Comparison of ENCODE assay signal across 14 cellular contexts in genomic region chr7:121832347-121832746, GRCh38. TPM values are rescaled to one million over a fixed set of nuclear protein-coding genes. Genes with fewer than 3 reads are reported as not detected.
A peak's percentile ranks its signal among the peaks of the same experiment; 100 is the strongest.
DNase-seq lines count a peak whose midpoint lies in the region; TF ChIP-seq lines count a peak whose summit lies in the region.
"Had no signal": no experiment of that assay in that cellular context is flagged by ENCODE, and none has a peak within 500 bp of the region (broad histone marks: within the 10 kb centered on the region; RNA-seq: fewer than 3 reads in every experiment).

No MANE protein-coding gene starts in this region.

- no peak for TF ChIP-seq EP300 in sigmoid colon (IDR thresholded peaks at IDR 0.05)

- no peak overlapping the region for H3K27ac Mint-ChIP-seq in type B pancreatic cell
- H3K27ac Mint-ChIP-seq: activated CD8-positive, alpha-beta memory T cell treated with anti-CD3 and anti-CD28 coated beads, Interleukin-2, amount 10 ng/mL, durations not matched to agents 7 days and 5 days had no signal

- intact Hi-C loops in sigmoid colon (cut with DNase I) = no loop called here
- intact Hi-C loops in prostate gland (cut with DNase I) = no loop called here

- no peaks in the 10 kb centered on the region for H3K27me3 ChIP-seq in sigmoid colon
- no peaks in the 10 kb centered on the region for H3K27me3 ChIP-seq in prostate gland (replicated peaks; ENCODE audit: insufficient read depth)
- H3K27me3 ChIP-seq: BE2C had no signal

- no peaks in the 10 kb centered on the region for H3K4me1 ChIP-seq in sigmoid colon
- H3K4me1 ChIP-seq in prostate gland (replicated peaks) = no peaks in the 10 kb centered on the region
- H3K4me1 ChIP-seq: BE2C had no signal

- no peak for TF ChIP-seq CTCF in sigmoid colon (IDR thresholded peaks at IDR 0.05)
- no peak for TF ChIP-seq CTCF in type B pancreatic cell (conservative IDR thresholded peaks at IDR 0.05)
- TF ChIP-seq CTCF in prostate gland (IDR thresholded peaks at IDR 0.05) = no peak

- no peaks in the 10 kb centered on the region for H3K4me1 Mint-ChIP-seq in type B pancreatic cell (ENCODE audit: unreplicated experiment)
- H3K4me1 Mint-ChIP-seq: activated CD8-positive, alpha-beta memory T cell treated with anti-CD3 and anti-CD28 coated beads, Interleukin-2, amount 10 ng/mL, durations not matched to agents 7 days and 5 days had no signal

- TF ChIP-seq POLR2A in sigmoid colon (IDR thresholded peaks at IDR 0.05) = no peak
- TF ChIP-seq POLR2A in prostate gland (IDR thresholded peaks at IDR 0.05) = no peak

- no peak overlapping the region for H3K27ac ChIP-seq in epithelial cell of prostate
- H3K27ac ChIP-seq in sigmoid colon = peak overlapping the region in 3 of 4 donors; percentile 25 to 46 (median 31)
- H3K27ac ChIP-seq in prostate gland = no peak overlapping the region

- WGBS in sigmoid colon, 2 donors = 27 to 76% methylated on average over 8 of the region's 8 CpGs
- WGBS in prostate gland = 44% methylated on average over 8 of the region's 8 CpGs

- H3K36me3 ChIP-seq in sigmoid colon (no peaks in the 10 kb centered on the region), prostate gland (no peaks in the 10 kb centered on the region)
- H3K36me3 ChIP-seq: BE2C had no signal

- no peaks in the 10 kb centered on the region for H3K36me3 Mint-ChIP-seq in type B pancreatic cell
- H3K36me3 Mint-ChIP-seq: activated CD8-positive, alpha-beta memory T cell treated with anti-CD3 and anti-CD28 coated beads, Interleukin-2, amount 10 ng/mL, durations not matched to agents 7 days and 5 days had no signal

- H3K9me3 Mint-ChIP-seq in type B pancreatic cell = no peaks in the 10 kb centered on the region

- H3K9me3 ChIP-seq in sigmoid colon (no peaks in the 10 kb centered on the region), prostate gland (no peaks in the 10 kb centered on the region)
- H3K9me3 ChIP-seq: BE2C had no signal

- no peaks in the 10 kb centered on the region for H3K27me3 Mint-ChIP-seq in type B pancreatic cell
- H3K27me3 Mint-ChIP-seq: activated CD8-positive, alpha-beta memory T cell treated with anti-CD3 and anti-CD28 coated beads, Interleukin-2, amount 10 ng/mL, durations not matched to agents 7 days and 5 days had no signal

- H3K4me3 ChIP-seq in sigmoid colon = no peak overlapping the region
- H3K4me3 ChIP-seq in prostate gland = no peak overlapping the region

- DNase-seq in NCI-H1105 treated with DMSO at 0.1 percent for 48 hours (lab: John Stamatoyannopoulos, UW) (peak; percentile 83), NCI-H748 (lab: John Stamatoyannopoulos, UW; ENCODE audit: unreplicated experiment) (peak; percentile 74), epithelial cell of prostate (ENCODE audit: low read depth, low spot score) (peak; percentile 0), sigmoid colon (no peak), type B pancreatic cell (ENCODE audit: extremely low spot score, unreplicated experiment) (no peak), NCI-H510A (lab: John Stamatoyannopoulos, UW) (no peak), prostate gland (ENCODE audit: low spot score) (no peak)
- DNase-seq: activated CD8-positive, alpha-beta memory T cell treated with anti-CD3 and anti-CD28 coated beads, Interleukin-2, amount 10 ng/mL, durations not matched to agents 7 days and 5 days; BE2C; effector CD8-positive, alpha-beta T cell; KG1; NCI-H187 had no signal

- H3K4me3 Mint-ChIP-seq in type B pancreatic cell = no peak overlapping the region
- H3K4me3 Mint-ChIP-seq: activated CD8-positive, alpha-beta memory T cell treated with anti-CD3 and anti-CD28 coated beads, Interleukin-2, amount 10 ng/mL, durations not matched to agents 7 days and 5 days had no signal

RNA-seq across cellular contexts. Expression of gene PTPRZ1, which starts 40.6 kb away (rescaled TPM):
- total RNA-seq in sigmoid colon = 10 to 100 TPM in 2 of 4 donors, 1 to 10 TPM in 2; 5.6 to 19.4 (median 10.5) TPM
- polyA plus RNA-seq in sigmoid colon = 1 to 10 TPM in 1 of 3 donors, under 1 TPM in 1, not detected in 1; under 0.01 to 1.6 TPM
- total RNA-seq in type B pancreatic cell (ENCODE audit: low replicate concordance) = 20.7 and 43.4 TPM in 2 replicates
- total RNA-seq in prostate gland = 1 to 10 TPM; 1.4 to 4.4 TPM
- total RNA-seq: activated CD8-positive, alpha-beta memory T cell treated with anti-CD3 and anti-CD28 coated beads, Interleukin-2, amount 10 ng/mL, durations not matched to agents 7 days and 5 days; renal cortical epithelial cell; T-helper 1 cell treated with Interleukin-12 subunit alpha and Interleukin-12 subunit beta and Interleukin-4 antibody, amounts not matched to agents 30 ng/mL and 1 ng/mL, for 36 hours had no signal

Comparison
In these comparisons a context has a peak if more than half of its experiments do, and no peak if none do; other contexts are left out.
1. DNase-seq: peak in NCI-H1105 treated with DMSO at 0.1 percent for 48 hours (single experiment), NCI-H748 (single experiment) and epithelial cell of prostate (single experiment); none in sigmoid colon (single experiment), type B pancreatic cell (single experiment), NCI-H510A (single experiment) and prostate gland (single experiment).
2. H3K27ac ChIP-seq: peak in sigmoid colon (3 of 4); none in epithelial cell of prostate (single experiment) and prostate gland (0 of 2).